In genomic region chr19:3699741-3700241, GRCh38 we compare ENCODE assay signal across 1 cellular context.
TF ChIP-seq lines count a peak whose summit lies in the region.

No MANE protein-coding gene starts in this region.

TF ChIP-seq in GM12878, 131 proteins besides CTCF, POLR2A, EP300 and RAD21:
- peak; percentile 44; the same call in 1 of the 2 replicates for TF ChIP-seq PKNOX1 (IDR thresholded peaks at IDR 0.05)
- no peak for TF ChIP-seq NR2F1 (conservative IDR thresholded peaks at IDR 0.05)
- no peak for TF ChIP-seq BACH1 (IDR thresholded peaks at IDR 0.05; ENCODE audit: borderline replicate concordance)
- TF ChIP-seq TBL1XR1 (IDR thresholded peaks at IDR 0.05; ENCODE audit: low read depth, low read length) = no peak
- TF ChIP-seq JUND (IDR thresholded peaks at IDR 0.05; ENCODE audit: low read depth, low read length) = no peak
- TF ChIP-seq EGR1 (IDR thresholded peaks at IDR 0.05; ENCODE audit: borderline replicate concordance in 1 of 2, low read depth in 2 of 2, low read length in 2 of 2) = peak in 1 of 2 experiments; percentile 52; a peak in 1 of 3 replicates
- TF ChIP-seq BCLAF1 (IDR thresholded peaks at IDR 0.05) = no peak
- no peak for TF ChIP-seq BCL3 (IDR thresholded peaks at IDR 0.05; ENCODE audit: borderline replicate concordance, insufficient read depth, low read depth, low read length, poor library complexity, severe bottlenecking)
- no peak for TF ChIP-seq ZNF592 (IDR thresholded peaks at IDR 0.05)
